ENCODE assay signal across 8 cellular contexts in genomic region chr3:45938858-45939257, GRCh38. TPM values are rescaled to one million over a fixed set of nuclear protein-coding genes. Genes with fewer than 3 reads are reported as not detected.
DNase-seq lines count a peak whose midpoint lies in the region; ATAC-seq, FAIRE-seq and TF ChIP-seq lines count a peak whose summit lies in the region.

No MANE protein-coding gene starts in this region.

- POLR2A ChIA-PET in A549 (lab: Yijun Ruan, JAX) = no interaction called here

- H3K9me3 ChIP-seq in A549 (no peaks in the 10 kb centered on the region), cardiac muscle cell (ENCODE audit: low read depth) (no peaks in the 10 kb centered on the region)

- no peaks in the 10 kb centered on the region for H3K4me1 ChIP-seq in A549
- H3K4me1 ChIP-seq in cardiac muscle cell (ENCODE audit: low read depth) = peaks cover 27% of the 10 kb centered on the region

- peak; percentile 84 for TF ChIP-seq CTCF in A549 (IDR thresholded peaks at IDR 0.05)
- TF ChIP-seq CTCF in cardiac muscle cell (IDR thresholded peaks at IDR 0.05; ENCODE audit: low read depth, low read length) = peak; percentile 91
- TF ChIP-seq CTCF in progenitor cell of endocrine pancreas (IDR thresholded peaks at IDR 0.05; ENCODE audit: unreplicated experiment) = peak; percentile 90

- no peak overlapping the region for H3K27ac Mint-ChIP-seq in progenitor cell of endocrine pancreas

- no peak for TF ChIP-seq EP300 in A549 (IDR thresholded peaks at IDR 0.05)

- no peak overlapping the region for H3K4me2 ChIP-seq in A549

- H3K4me3 ChIP-seq in A549 (no peak overlapping the region), cardiac muscle cell (no peak overlapping the region)

- DNase-seq in A549 (ENCODE audit: low read depth in 1 of 2, low spot score in 1 of 2) (peak; percentile 40 to 80), GM19238 (ENCODE audit: insufficient read length, low spot score) (peak; percentile 56), NCI-H1417 treated with DMSO at 0.1 percent for 48 hours (lab: John Stamatoyannopoulos, UW) (peak; percentile 6), SW480 (ENCODE audit: low spot score) (peak; percentile 85), cardiac muscle cell (ENCODE audit: low read depth in 1 of 2, low spot score in 1 of 2) (peak; percentile 89 to 95), progenitor cell of endocrine pancreas (ENCODE audit: low spot score, unreplicated experiment) (peak; percentile 58), urothelium cell line (ENCODE audit: low spot score) (peak; percentile 78)
- DNase-seq in activated naive CD8-positive, alpha-beta T cell treated with anti-CD3 and anti-CD28 coated beads, Interleukin-2, amount 50 U/mL, for 16 hours (ENCODE audit: low read depth, low spot score) = peak; percentile 79

- peak; percentile 77 to 83 for TF ChIP-seq RAD21 in A549 (conservative IDR thresholded peaks at IDR 0.05 in 1 of 2, IDR thresholded peaks at IDR 0.05 in 1 of 2)

- no peak overlapping the region for H3K4me3 Mint-ChIP-seq in progenitor cell of endocrine pancreas (ENCODE audit: low read depth)

- peaks cover 20% of the 10 kb centered on the region for H3K36me3 Mint-ChIP-seq in progenitor cell of endocrine pancreas (ENCODE audit: insufficient read depth)

- no peaks in the 10 kb centered on the region for H3K9me3 Mint-ChIP-seq in progenitor cell of endocrine pancreas (ENCODE audit: low read depth)

- no peaks in the 10 kb centered on the region for H3K27me3 ChIP-seq in cardiac muscle cell

- H3K4me1 Mint-ChIP-seq in progenitor cell of endocrine pancreas (ENCODE audit: low read depth) = peaks cover 15% of the 10 kb centered on the region

- TF ChIP-seq POLR2A in A549 (IDR thresholded peaks at IDR 0.05; ENCODE audit: low read length) = no peak

- H3K36me3 ChIP-seq in cardiac muscle cell = no peaks in the 10 kb centered on the region

- FAIRE-seq in A549 (lab: Jason Lieb, UNC) (no peak), urothelium cell line (lab: Jason Lieb, UNC) (peak; percentile 40)

- H3K27me3 Mint-ChIP-seq in progenitor cell of endocrine pancreas = no peaks in the 10 kb centered on the region

- CTCF ChIA-PET in A549 (lab: Yijun Ruan, JAX) = interaction anchor here (0.6 to 8.9 kb wide), 28 partner anchors 9 to 444 kb away, joined by 3 to 192 read pairs (median 4); no protein-coding TSS in a partner anchor

- 23% methylated on average over 4 of the region's 4 CpGs for WGBS in A549 (ENCODE audit: missing lambda C conversion rate)

- no peak overlapping the region for H3K27ac ChIP-seq in A549
- no peak overlapping the region for H3K27ac ChIP-seq in cardiac muscle cell

- peak; percentile 94 to 95 for ATAC-seq in A549

TF ChIP-seq in A549, 52 proteins besides CTCF, POLR2A, EP300 and RAD21:
- TF ChIP-seq SMC3 (IDR thresholded peaks at IDR 0.05) = peak; percentile 81
- no peak for TF ChIP-seq USF2 (IDR thresholded peaks at IDR 0.05)

RNA-seq across cellular contexts. Expression of gene CXCR6, which starts 4.4 kb away (rescaled TPM):
- polyA plus RNA-seq in A549 (2011; rRNA removed) (not detected in 2 replicates), A549 (2017; fragmentation: RNase III; extraction: RNeasy Plus Mini Kit Qiagen cat#74134 plus additional on column Dnase treatment) (not detected in 3 replicates), cardiac muscle cell (0.06 TPM in 1 of 2 replicates, not detected in the other)
- polyA plus RNA-seq in A549 (2012; cell fraction: cytosol; rRNA removed) = not detected in 2 replicates
- polyA plus RNA-seq in A549 (2012; cell fraction: nucleus; rRNA removed) = not detected in 2 replicates
- polyA minus RNA-seq in A549 (2011; rRNA and poly(A)+ RNA removed) = not detected in 2 replicates
- total RNA-seq in cardiac muscle cell (not detected in 2 replicates), progenitor cell of endocrine pancreas (not detected in 2 replicates)

RNA-seq across cellular contexts. Expression of gene CCR9, which starts 52.5 kb away (rescaled TPM):
- polyA plus RNA-seq in A549 (2011; rRNA removed) (not detected in 2 replicates), A549 (2017; fragmentation: RNase III; extraction: RNeasy Plus Mini Kit Qiagen cat#74134 plus additional on column Dnase treatment) (not detected in 3 replicates), cardiac muscle cell (0.22 and 0.71 TPM in 2 replicates)
- not detected in 2 replicates for polyA plus RNA-seq in A549 (2012; cell fraction: cytosol; rRNA removed)
- not detected in 2 replicates for polyA plus RNA-seq in A549 (2012; cell fraction: nucleus; rRNA removed)
- polyA minus RNA-seq in A549 (2011; rRNA and poly(A)+ RNA removed) = not detected in 2 replicates
- total RNA-seq in cardiac muscle cell (0.21 and 0.27 TPM in 2 replicates), progenitor cell of endocrine pancreas (not detected in 2 replicates)

RNA-seq across cellular contexts. Expression of gene FYCO1, which starts 56.8 kb away (rescaled TPM):
- polyA plus RNA-seq in A549 (2011; rRNA removed) (4.4 and 6.4 TPM in 2 replicates), A549 (2017; fragmentation: RNase III; extraction: RNeasy Plus Mini Kit Qiagen cat#74134 plus additional on column Dnase treatment) (3.7 to 4.9 TPM (median 4.1 TPM) in 3 replicates), cardiac muscle cell (8.1 and 11.5 TPM in 2 replicates)
- polyA plus RNA-seq in A549 (2012; cell fraction: cytosol; rRNA removed) = 1.7 and 2.2 TPM in 2 replicates
- polyA plus RNA-seq in A549 (2012; cell fraction: nucleus; rRNA removed) = 3.5 and 4.2 TPM in 2 replicates
- polyA minus RNA-seq in A549 (2011; rRNA and poly(A)+ RNA removed) = 11.9 and 13.6 TPM in 2 replicates
- total RNA-seq in cardiac muscle cell (14.8 and 27.5 TPM in 2 replicates), progenitor cell of endocrine pancreas (17.0 and 18.0 TPM in 2 replicates)

Comparison
In these comparisons a context has a peak if more than half of its experiments do, and no peak if none do; other contexts are left out.
1. DNase-seq: peak in every context shown above with its lines; median percentile 92 in cardiac muscle cell; 85 in SW480; 79 in activated naive CD8-positive, alpha-beta T cell treated with anti-CD3 and anti-CD28 coated beads, Interleukin-2, amount 50 U/mL, for 16 hours; 78 in urothelium cell line; 60 in A549; 58 in progenitor cell of endocrine pancreas; 56 in GM19238; 6 in NCI-H1417 treated with DMSO at 0.1 percent for 48 hours.